In genomic region chr10:100022403-100022802, GRCh38 we compare ENCODE assay signal across 21 cellular contexts. TPM values are rescaled to one million over a fixed set of nuclear protein-coding genes. Genes with fewer than 3 reads are reported as not detected.
DNase-seq lines count a peak whose midpoint lies in the region; ATAC-seq and TF ChIP-seq lines count a peak whose summit lies in the region.
"Had no signal": no experiment of that assay in that cellular context is flagged by ENCODE, and none has a peak within 500 bp of the region (broad histone marks: within the 10 kb centered on the region; RNA-seq: fewer than 3 reads in every experiment).

No MANE protein-coding gene starts in this region.

- in situ Hi-C loops in astrocyte of the cerebellum (cut with HindIII; ENCODE audit: low sequenced_read_pairs): no loop called here

- peaks cover 5% of the 10 kb centered on the region for H3K36me3 Mint-ChIP-seq in nephron (ENCODE audit: low read depth)
- H3K36me3 Mint-ChIP-seq: CD4-positive, alpha-beta memory T cell had no signal

- peaks cover 8% of the 10 kb centered on the region for H3K9me3 Mint-ChIP-seq in nephron

- peak; percentile 36 for DNase-seq in NCI-H345 (lab: John Stamatoyannopoulos, UW)
- no peak for DNase-seq in NCI-H345 treated with DMSO at 0.1 percent for 48 hours (lab: John Stamatoyannopoulos, UW; ENCODE audit: unreplicated experiment)
- DNase-seq in HT1080 (ENCODE audit: low read depth): peak; percentile 21
- DNase-seq in astrocyte of the cerebellum (ENCODE audit: low read depth): peak; percentile 28
- DNase-seq in NCI-H2107 (lab: John Stamatoyannopoulos, UW): no peak
- DNase-seq: activated CD8-positive, alpha-beta memory T cell treated with anti-CD3 and anti-CD28 coated beads, Interleukin-2, amount 50 U/mL, for 48 hours; activated effector memory CD4-positive, alpha-beta T cell treated with Interleukin-2 at 50 U/mL for 16 hours; caudate nucleus; CD4-positive, alpha-beta memory T cell; DMS79; erythroblast; NCI-H1436 treated with DMSO at 0.1 percent for 48 hours; NCI-H524 treated with DMSO at 0.1 percent for 48 hours; substantia nigra; T-helper 17 cell had no signal

- H3K4me1 Mint-ChIP-seq in nephron: peaks cover 48% of the 10 kb centered on the region

- H3K4me3 Mint-ChIP-seq in nephron: peak overlapping the region in 1 of 3 experiments; percentile 47
- H3K4me3 Mint-ChIP-seq: CD4-positive, alpha-beta memory T cell; T-helper 17 cell had no signal

- H3K27me3 Mint-ChIP-seq in nephron (ENCODE audit: low read depth): no peaks in the 10 kb centered on the region
- H3K27me3 Mint-ChIP-seq: T-helper 17 cell had no signal

- ATAC-seq in GM18870 (IDR thresholded peaks at IDR 0.05; ENCODE audit: unreplicated experiment) (no peak), GM21367 (IDR thresholded peaks at IDR 0.05; ENCODE audit: unreplicated experiment) (no peak)
- ATAC-seq: T-helper 17 cell had no signal

- peak overlapping the region; percentile 62 to 85 (median 69) for H3K27ac Mint-ChIP-seq in nephron
- H3K27ac Mint-ChIP-seq: CD4-positive, alpha-beta memory T cell; T-helper 17 cell had no signal

- H3K4me3 ChIP-seq in astrocyte of the cerebellum (ENCODE audit: low read depth, low read length): no peak overlapping the region

- TF ChIP-seq CTCF in astrocyte of the cerebellum (IDR thresholded peaks at IDR 0.05; ENCODE audit: low read depth, low read length, missing control alignments): no peak
- TF ChIP-seq CTCF in nephron (IDR thresholded peaks at IDR 0.05; ENCODE audit: unreplicated experiment in 3 of 3): no peak

RNA-seq across cellular contexts. Expression of gene DNMBP, which starts 12.7 kb away (rescaled TPM):
- 24.7 and 31.9 TPM in 2 replicates for total RNA-seq in HT1080 (2014; rRNA removed; shearing (Covaris generic))
- 38.7 and 50.8 TPM in 2 replicates for polyA plus RNA-seq in HT1080 (2015; cell fraction: cytosol; rRNA removed)
- polyA plus RNA-seq in HT1080 (2015; cell fraction: nucleus; rRNA removed): 118 and 127 TPM in 2 replicates

RNA-seq across cellular contexts. Expression of gene CPN1, which starts 59.3 kb away (rescaled TPM):
- total RNA-seq in HT1080 (2014; rRNA removed; shearing (Covaris generic)): not detected in 2 replicates
- polyA plus RNA-seq in HT1080 (2015; cell fraction: cytosol; rRNA removed): not detected in 2 replicates
- polyA plus RNA-seq in HT1080 (2015; cell fraction: nucleus; rRNA removed): not detected in 2 replicates
- total RNA-seq: CD4-positive, alpha-beta memory T cell; mucosa of gallbladder; renal cortical epithelial cell; T-helper 17 cell had no signal
- polyA plus RNA-seq: adipose tissue; CD4-positive, alpha-beta memory T cell had no signal

Comparison
In these comparisons a context has a peak if more than half of its experiments do, and no peak if none do; other contexts are left out.
1. DNase-seq: peak in NCI-H345 (single experiment), HT1080 (single experiment) and astrocyte of the cerebellum (single experiment); none in NCI-H345 treated with DMSO at 0.1 percent for 48 hours (single experiment) and NCI-H2107 (single experiment).